8 cellular contexts compared by ENCODE assay signal in genomic region chr5:135560858-135561257, GRCh38. TPM values are rescaled to one million over a fixed set of nuclear protein-coding genes. Genes with fewer than 3 reads are reported as not detected.
DNase-seq lines count a peak whose midpoint lies in the region; ATAC-seq and TF ChIP-seq lines count a peak whose summit lies in the region.

No MANE protein-coding gene starts in this region.

- H3K79me2 ChIP-seq in DND-41 (ENCODE audit: insufficient read depth, low read length): no peaks in the 10 kb centered on the region

- CTCF ChIA-PET in IMR-90 (lab: Yijun Ruan, JAX): interaction anchor here (0.6 to 2.5 kb wide), 14 partner anchors 9 to 274 kb away, joined by 3 to 21 read pairs (median 3); partner anchors contain the start of gene SLC25A48
- CTCF ChIA-PET in Panc1 (lab: Charles Lee): interaction anchor here (0.6 to 1.4 kb wide), 10 partner anchors 9 to 627 kb away, joined by 3 to 12 read pairs (median 5); partner anchors contain the start of gene SLC25A48

- H3K4me1 Mint-ChIP-seq in activated T-cell treated with anti-CD3 and anti-CD28 coated beads, Interleukin-2, amount 50 U/mL, for 72 hours (ENCODE audit: low read depth): no peaks in the 10 kb centered on the region

- no peak overlapping the region for H2BK20ac ChIP-seq in IMR-90 (ENCODE audit: low read depth, low read length)

- H2AK9ac ChIP-seq in IMR-90 (replicated peaks; ENCODE audit: low read depth, low read length, poor library complexity): no peak overlapping the region

- H3K36me3 ChIP-seq in DND-41 (ENCODE audit: insufficient read depth, low read length): no peaks in the 10 kb centered on the region
- no peaks in the 10 kb centered on the region for H3K36me3 ChIP-seq in IMR-90 (ENCODE audit: control insufficient read depth, insufficient read depth, low read length)
- H3K36me3 ChIP-seq in Panc1 (ENCODE audit: control insufficient read depth, insufficient read depth, low read length): no peaks in the 10 kb centered on the region
- no peaks in the 10 kb centered on the region for H3K36me3 ChIP-seq in ovary
- no peaks in the 10 kb centered on the region for H3K36me3 ChIP-seq in upper lobe of right lung

- intact Hi-C loops in IMR-90 (cut with micrococcal nuclease): loop anchor here (1.0 to 10.0 kb wide), 2 partner anchors 269 to 654 kb away; no protein-coding TSS in a partner anchor
- intact Hi-C loops in Panc1 (cut with micrococcal nuclease; ENCODE audit: unreplicated experiment): loop anchor here (5.0 kb wide), 1 partner anchor 166 kb away; no protein-coding TSS in a partner anchor
- intact Hi-C loops in ovary (cut with DNase I): loop anchor here in 1 of 4 donors (5.0 kb wide), 1 partner anchor 271 kb away; the partner anchor contains the start of gene SLC25A48
- intact Hi-C loops in upper lobe of right lung (cut with DNase I): no loop called here

- no peak for TF ChIP-seq POLR2A in IMR-90 (IDR thresholded peaks at IDR 0.05; ENCODE audit: low read depth, low read length)
- TF ChIP-seq POLR2A in ovary (IDR thresholded peaks at IDR 0.05): no peak

- no peaks in the 10 kb centered on the region for H3K36me3 Mint-ChIP-seq in activated T-cell treated with anti-CD3 and anti-CD28 coated beads, Interleukin-2, amount 50 U/mL, for 72 hours (ENCODE audit: insufficient read depth in 2 of 2)

- WGBS in IMR-90 (ENCODE audit: extremely low coverage in 2 of 2, insufficient read length in 1 of 2), 2 experiments: no CpG with 5 or more reads among the region's 14 CpGs
- WGBS in ovary, 3 donors: 7 to 12% (median 10%) methylated on average over 14 of the region's 14 CpGs

- TF ChIP-seq RAD21 in IMR-90 (IDR thresholded peaks at IDR 0.05; ENCODE audit: low read length): peak; percentile 72

- no peak overlapping the region for H3K23ac ChIP-seq in IMR-90 (ENCODE audit: low read depth, low read length)

- H3K27me3 Mint-ChIP-seq in activated T-cell treated with anti-CD3 and anti-CD28 coated beads, Interleukin-2, amount 50 U/mL, for 72 hours (ENCODE audit: low read depth): peaks cover 40% of the 10 kb centered on the region

- no peak overlapping the region for H3K4ac ChIP-seq in IMR-90 (ENCODE audit: low read depth, low read length)

- no peak overlapping the region for H4K5ac ChIP-seq in IMR-90 (ENCODE audit: low read depth, low read length)

- peak overlapping the region; percentile 27; the same call in 1 of the 2 replicates for H2AFZ ChIP-seq in DND-41 (ENCODE audit: low read depth, low read length)
- H2AFZ ChIP-seq in IMR-90 (replicated peaks; ENCODE audit: low read length, poor library complexity): peak overlapping the region; percentile 85

- no peak for TF ChIP-seq EP300 in ovary (IDR thresholded peaks at IDR 0.05)

- H3K79me1 ChIP-seq in IMR-90 (ENCODE audit: low read depth in 1 of 2, low read length in 2 of 2): no peaks in the 10 kb centered on the region

- no peak overlapping the region for H4K8ac ChIP-seq in IMR-90 (ENCODE audit: low read depth in 2 of 2, low read length in 2 of 2)

- in situ Hi-C loops in IMR-90 (cut with MboI; ENCODE audit: low sequenced_read_pairs): loop anchor here (10.0 to 25.0 kb wide), 2 partner anchors 274 to 651 kb away; partner anchors contain the start of gene SLC25A48
- in situ Hi-C loops in Panc1 (cut with HindIII; ENCODE audit: low pct_unique_long_range_greater_than_20kb, low sequenced_read_pairs): no loop called here

- ATAC-seq in DND-41 (ENCODE audit: insufficient read depth, low read depth) (peak; percentile 97), GM21528 (IDR thresholded peaks at IDR 0.05; ENCODE audit: low FRiP score, unreplicated experiment) (peak; percentile 73), IMR-90 (ENCODE audit: low read depth) (peak; percentile 99), Panc1 (peak; percentile 95), upper lobe of right lung (peak; percentile 93)
- peak; percentile 93 to 96 for ATAC-seq in activated T-cell treated with anti-CD3 and anti-CD28 coated beads, Interleukin-2, amount 50 U/mL, for 72 hours (replicated peaks in 1 of 2)

- H3K9me3 Mint-ChIP-seq in activated T-cell treated with anti-CD3 and anti-CD28 coated beads, Interleukin-2, amount 50 U/mL, for 72 hours: no peaks in the 10 kb centered on the region

- no peaks in the 10 kb centered on the region for H3K9me3 ChIP-seq in DND-41 (ENCODE audit: insufficient read depth, low read length, severe bottlenecking)
- H3K9me3 ChIP-seq in IMR-90 (ENCODE audit: control insufficient read depth, insufficient read depth, low read length): no peaks in the 10 kb centered on the region
- H3K9me3 ChIP-seq in Panc1 (ENCODE audit: control insufficient read depth, insufficient read depth, low read depth, low read length): no peaks in the 10 kb centered on the region
- H3K9me3 ChIP-seq in ovary: no peaks in the 10 kb centered on the region
- H3K9me3 ChIP-seq in upper lobe of right lung: no peaks in the 10 kb centered on the region

- H3K4me3 ChIP-seq in DND-41 (ENCODE audit: low read depth in 1 of 2, low read length in 2 of 2) (no peak overlapping the region), IMR-90 (ENCODE audit: insufficient read depth, low read depth, low read length) (no peak overlapping the region), Panc1 (ENCODE audit: low read depth in 2 of 2, low read length in 2 of 2) (no peak overlapping the region), ovary (no peak overlapping the region), upper lobe of right lung (no peak overlapping the region)

- no peak overlapping the region for H3K4me2 ChIP-seq in DND-41 (ENCODE audit: insufficient read depth, low read length)
- H3K4me2 ChIP-seq in IMR-90 (ENCODE audit: low read depth, low read length): peak overlapping the region; percentile 58; the same call in 1 of the 2 replicates

- no peaks in the 10 kb centered on the region for H3K9me1 ChIP-seq in IMR-90 (ENCODE audit: insufficient read depth, low read length)

- H3K4me3 Mint-ChIP-seq in activated T-cell treated with anti-CD3 and anti-CD28 coated beads, Interleukin-2, amount 50 U/mL, for 72 hours: no peak overlapping the region

- no peak overlapping the region for H3K27ac Mint-ChIP-seq in activated T-cell treated with anti-CD3 and anti-CD28 coated beads, Interleukin-2, amount 50 U/mL, for 72 hours

- dilution Hi-C loops in IMR-90 (cut with HindIII; ENCODE audit: low sequenced_read_pairs, unreplicated experiment): loop anchor here (25.0 kb wide), 1 partner anchor 99 kb away; the partner anchor contains the start of gene TIFAB

- H2AK5ac ChIP-seq in IMR-90 (ENCODE audit: low read depth, low read length): no peak overlapping the region

- H2BK5ac ChIP-seq in IMR-90 (ENCODE audit: low read depth, low read length, poor library complexity, severe bottlenecking): no peak overlapping the region

- no peak overlapping the region for H2BK120ac ChIP-seq in IMR-90 (ENCODE audit: low read depth, low read length)

- H3K14ac ChIP-seq in IMR-90 (replicated peaks; ENCODE audit: low read depth, low read length): no peak overlapping the region

- H3K18ac ChIP-seq in IMR-90 (ENCODE audit: low read depth, low read length): no peak overlapping the region

- H3K4me1 ChIP-seq in DND-41 (ENCODE audit: insufficient read depth, low read length) (no peaks in the 10 kb centered on the region), IMR-90 (ENCODE audit: control insufficient read depth, insufficient read depth, low read length) (no peaks in the 10 kb centered on the region), Panc1 (ENCODE audit: control insufficient read depth, insufficient read depth, low read length) (no peaks in the 10 kb centered on the region), ovary (ENCODE audit: insufficient read depth) (no peaks in the 10 kb centered on the region), upper lobe of right lung (no peaks in the 10 kb centered on the region)

- POLR2A ChIA-PET in IMR-90 (lab: Charles Lee; ENCODE audit: unreplicated experiment): no interaction called here
- POLR2A ChIA-PET in Panc1 (lab: Charles Lee): interaction anchor here (0.5 kb wide), 1 partner anchor 166 kb away, joined by 3 read pairs; no protein-coding TSS in a partner anchor

- no peak overlapping the region for H3K9ac ChIP-seq in DND-41 (ENCODE audit: low read depth, low read length)
- peak overlapping the region; percentile 54; the same call in 1 of the 2 replicates for H3K9ac ChIP-seq in IMR-90 (ENCODE audit: low read depth, low read length)

- TF ChIP-seq CTCF in DND-41 (IDR thresholded peaks at IDR 0.05; ENCODE audit: borderline replicate concordance, extremely low read depth, low read length, poor library complexity, severe bottlenecking) (peak; percentile 88), IMR-90 (conservative IDR thresholded peaks at IDR 0.05; ENCODE audit: low read depth, low read length) (peak; percentile 80), Panc1 (IDR thresholded peaks at IDR 0.05) (peak; percentile 93), ovary (IDR thresholded peaks at IDR 0.05) (peak in 1 of 3 donors; percentile 40), upper lobe of right lung (IDR thresholded peaks at IDR 0.05) (peak; percentile 78)

- no TSS peak for BruUV-seq in IMR-90 (replicated peaks; lab: Mats Ljungman, UMichigan)
- no TSS peak for BruUV-seq in Panc1 (replicated peaks; lab: Mats Ljungman, UMichigan)

- H3K27me3 ChIP-seq in DND-41 (ENCODE audit: insufficient read depth, low read length, poor library complexity) (peaks cover 12% of the 10 kb centered on the region), IMR-90 (ENCODE audit: control insufficient read depth, insufficient read depth, low read length) (peaks cover 26% of the 10 kb centered on the region), Panc1 (ENCODE audit: control insufficient read depth, insufficient read depth, low read length) (peaks cover 15% of the 10 kb centered on the region), ovary (no peaks in the 10 kb centered on the region), upper lobe of right lung (peaks cover 44% of the 10 kb centered on the region)

- no peak overlapping the region for H3K27ac ChIP-seq in DND-41 (ENCODE audit: low read length)
- H3K27ac ChIP-seq in IMR-90 (ENCODE audit: insufficient read depth, low read length): no peak overlapping the region
- H3K27ac ChIP-seq in Panc1 (ENCODE audit: low read length): no peak overlapping the region
- H3K27ac ChIP-seq in ovary: no peak overlapping the region
- H3K27ac ChIP-seq in upper lobe of right lung: no peak overlapping the region

- no peak overlapping the region for H3K56ac ChIP-seq in IMR-90 (ENCODE audit: extremely low read depth, insufficient read depth, low read length)

- H4K91ac ChIP-seq in IMR-90 (ENCODE audit: insufficient read depth, low read depth, low read length): no peak overlapping the region

- H4K20me1 ChIP-seq in DND-41 (ENCODE audit: insufficient read depth, low read length) (no peaks in the 10 kb centered on the region), IMR-90 (ENCODE audit: insufficient read depth, low read length) (no peaks in the 10 kb centered on the region)

- H2BK15ac ChIP-seq in IMR-90 (ENCODE audit: low read depth, low read length): no peak overlapping the region

- peak; percentile 74 for DNase-seq in DND-41
- DNase-seq in IMR-90: peak; percentile 70
- DNase-seq in Panc1 (ENCODE audit: low read depth, low spot score): peak; percentile 42
- DNase-seq in activated T-cell treated with anti-CD3 and anti-CD28 coated beads, Interleukin-2, amount 50 U/mL, for 72 hours: peak; percentile 81 to 83
- DNase-seq in fibroblast of the conjunctiva (ENCODE audit: low read depth): peak; percentile 55
- DNase-seq in ovary: peak; percentile 29 to 73 (median 55)
- DNase-seq in upper lobe of right lung: peak; percentile 83

RNA-seq across cellular contexts. Expression of gene CXCL14, which starts 17.9 kb away (rescaled TPM):
- total RNA-seq in IMR-90 (2012; rRNA removed): under 0.01 TPM in 1 of 2 replicates, not detected in the other
- not detected in 2 replicates for polyA plus RNA-seq in IMR-90 (2012; rRNA removed)
- 0.04 and 0.07 TPM in 2 replicates for polyA plus RNA-seq in IMR-90 (2012; cell fraction: cytosol; rRNA removed)
- polyA plus RNA-seq in IMR-90 (2012; cell fraction: nucleus; rRNA removed; ENCODE audit: low replicate concordance): not detected in 2 replicates
- not detected for total RNA-seq in Panc1 (2021; ENCODE audit: unreplicated experiment)
- not detected for polyA plus RNA-seq in Panc1 (2012; ENCODE audit: insufficient read length)
- total RNA-seq in activated T-cell treated with anti-CD3 and anti-CD28 coated beads, Interleukin-2, amount 50 U/mL, for 72 hours: not detected
- 1 to 10 TPM in 6 of 7 donors, under 1 TPM in 1; 0.58 to 5.4 (median 2.8) TPM for total RNA-seq in ovary
- polyA plus RNA-seq in ovary: 10 to 100 TPM in 1 of 2 donors, under 1 TPM in 1; 0.10 to 23.3 TPM
- 0.38 TPM for total RNA-seq in upper lobe of right lung

RNA-seq across cellular contexts. Expression of gene NEUROG1, which starts 25.1 kb away (rescaled TPM):
- total RNA-seq in IMR-90 (2012; rRNA removed) (not detected in 2 replicates), Panc1 (2021; ENCODE audit: unreplicated experiment) (not detected), ovary (not detected), upper lobe of right lung (not detected)
- polyA plus RNA-seq in IMR-90 (2012; rRNA removed) (not detected in 2 replicates), ovary (under 1 TPM in 1 of 2 donors, not detected in 1; 0.06 TPM)
- polyA plus RNA-seq in IMR-90 (2012; cell fraction: cytosol; rRNA removed): not detected in 2 replicates
- not detected in 2 replicates for polyA plus RNA-seq in IMR-90 (2012; cell fraction: nucleus; rRNA removed; ENCODE audit: low replicate concordance)
- not detected for polyA plus RNA-seq in Panc1 (2012; ENCODE audit: insufficient read length)
- total RNA-seq in activated T-cell treated with anti-CD3 and anti-CD28 coated beads, Interleukin-2, amount 50 U/mL, for 72 hours: not detected
